19 cellular contexts compared by ENCODE assay signal in genomic region chr7:100864263-100864845, GRCh38. TPM values are rescaled to one million over a fixed set of nuclear protein-coding genes. Genes with fewer than 3 reads are reported as not detected.
A peak's percentile ranks its signal among the peaks of the same experiment; 100 is the strongest.
DNase-seq lines count a peak whose midpoint lies in the region; ATAC-seq, FAIRE-seq and TF ChIP-seq lines count a peak whose summit lies in the region.
"Had no signal": no experiment of that assay in that cellular context is flagged by ENCODE, and none has a peak within 500 bp of the region (broad histone marks: within the 10 kb centered on the region; RNA-seq: fewer than 3 reads in every experiment).

No MANE protein-coding gene starts in this region.

- no peaks in the 10 kb centered on the region for H3K9me3 ChIP-seq in K562 (replicated peaks; ENCODE audit: control insufficient read depth, insufficient read depth, low read depth, low read length)
- H3K9me3 ChIP-seq: BLaER1 treated with 17β-estradiol and CSF1 and Interleukin-3, amounts not matched to agents 10 nM and 100 nM; SJCRH30 had no signal

- no peaks in the 10 kb centered on the region for H4K20me1 ChIP-seq in K562 (replicated peaks; ENCODE audit: control insufficient read depth, insufficient read depth, low read length)

- DNase-seq in activated T-cell treated with anti-CD3 and anti-CD28 coated beads, Interleukin-2, amount 50 U/mL, for 72 hours: no peak
- no peak for DNase-seq in activated T-cell treated with anti-CD3 and anti-CD28 coated beads, Interleukin-2, amount 50 U/mL, for 4 hours
- no peak for DNase-seq in HEK293T (ENCODE audit: extremely low spot score)
- DNase-seq in K562 (ENCODE audit: extremely low read depth in 1 of 4, low spot score in 3 of 4): no peak
- no peak for DNase-seq in progenitor cell of endocrine pancreas (ENCODE audit: low spot score, unreplicated experiment)
- no peak for DNase-seq in activated CD8-positive, alpha-beta memory T cell treated with anti-CD3 and anti-CD28 coated beads, Interleukin-2, amount 10 ng/mL, durations not matched to agents 7 days and 5 days
- no peak for DNase-seq in COR-L47 (lab: John Stamatoyannopoulos, UW)
- DNase-seq: CD8-positive, alpha-beta memory T cell; DND-41; HCEC 1CT; MV-4-11; NCI-H187; NCI-H2227 treated with DMSO at 0.1 percent for 48 hours; NCI-H524 had no signal

- no peak overlapping the region for H3K4me3 Mint-ChIP-seq in activated T-cell treated with anti-CD3 and anti-CD28 coated beads, Interleukin-2, amount 50 U/mL, for 72 hours
- no peak overlapping the region for H3K4me3 Mint-ChIP-seq in activated T-cell treated with anti-CD3 and anti-CD28 coated beads, Interleukin-2, amount 50 U/mL, for 4 hours
- no peak overlapping the region for H3K4me3 Mint-ChIP-seq in progenitor cell of endocrine pancreas (ENCODE audit: low read depth)
- no peak overlapping the region for H3K4me3 Mint-ChIP-seq in activated CD8-positive, alpha-beta memory T cell treated with anti-CD3 and anti-CD28 coated beads, Interleukin-2, amount 10 ng/mL, durations not matched to agents 7 days and 5 days

- no peaks in the 10 kb centered on the region for H3K9me3 Mint-ChIP-seq in activated T-cell treated with anti-CD3 and anti-CD28 coated beads, Interleukin-2, amount 50 U/mL, for 72 hours
- no peaks in the 10 kb centered on the region for H3K9me3 Mint-ChIP-seq in activated T-cell treated with anti-CD3 and anti-CD28 coated beads, Interleukin-2, amount 50 U/mL, for 4 hours
- no peaks in the 10 kb centered on the region for H3K9me3 Mint-ChIP-seq in progenitor cell of endocrine pancreas (ENCODE audit: low read depth)
- H3K9me3 Mint-ChIP-seq in activated CD8-positive, alpha-beta memory T cell treated with anti-CD3 and anti-CD28 coated beads, Interleukin-2, amount 10 ng/mL, durations not matched to agents 7 days and 5 days (ENCODE audit: low read depth): no peaks in the 10 kb centered on the region
- H3K9me3 Mint-ChIP-seq: CD8-positive, alpha-beta memory T cell had no signal

- H3K27me3 Mint-ChIP-seq in activated T-cell treated with anti-CD3 and anti-CD28 coated beads, Interleukin-2, amount 50 U/mL, for 72 hours (ENCODE audit: low read depth): no peaks in the 10 kb centered on the region
- no peaks in the 10 kb centered on the region for H3K27me3 Mint-ChIP-seq in activated T-cell treated with anti-CD3 and anti-CD28 coated beads, Interleukin-2, amount 50 U/mL, for 4 hours (ENCODE audit: low read depth)
- no peaks in the 10 kb centered on the region for H3K27me3 Mint-ChIP-seq in progenitor cell of endocrine pancreas
- no peaks in the 10 kb centered on the region for H3K27me3 Mint-ChIP-seq in activated CD8-positive, alpha-beta memory T cell treated with anti-CD3 and anti-CD28 coated beads, Interleukin-2, amount 10 ng/mL, durations not matched to agents 7 days and 5 days
- H3K27me3 Mint-ChIP-seq: CD8-positive, alpha-beta memory T cell had no signal

- TF ChIP-seq EP300 in K562 (IDR thresholded peaks at IDR 0.05; ENCODE audit: low read length): no peak

- H3K27ac ChIP-seq in K562 (ENCODE audit: extremely low read depth, low read depth, low read length): no peak overlapping the region
- H3K27ac ChIP-seq: KMS-11 had no signal

- in situ Hi-C loops in K562 (cut with MboI): no loop called here

- CTCF ChIA-PET in HEK293T (lab: Yijun Ruan, JAX): interaction anchor here (0.5 kb wide), 1 partner anchor 48 kb away, joined by 6 read pairs; no protein-coding TSS in a partner anchor
- CTCF ChIA-PET in K562 (lab: Yijun Ruan, JAX; ENCODE audit: low intra/inter-chr PET ratio): no interaction called here
- CTCF ChIA-PET in activated CD8-positive, alpha-beta memory T cell treated with anti-CD3 and anti-CD28 coated beads, Interleukin-2, amount 10 ng/mL, durations not matched to agents 7 days and 5 days (lab: Charles Lee): interaction anchor here (0.7 to 3.1 kb wide), 2 partner anchors 13 to 14 kb away, joined by 3 to 14 read pairs; partner anchors contain the start of gene SLC12A9

- ATAC-seq in activated T-cell treated with anti-CD3 and anti-CD28 coated beads, Interleukin-2, amount 50 U/mL, for 72 hours (replicated peaks in 1 of 2): no peak
- no peak for ATAC-seq in activated T-cell treated with anti-CD3 and anti-CD28 coated beads, Interleukin-2, amount 50 U/mL, for 4 hours
- no peak for ATAC-seq in K562
- ATAC-seq in activated CD8-positive, alpha-beta memory T cell treated with anti-CD3 and anti-CD28 coated beads, Interleukin-2, amount 10 ng/mL, durations not matched to agents 7 days and 5 days: no peak
- ATAC-seq in GM21447 (IDR thresholded peaks at IDR 0.05; ENCODE audit: unreplicated experiment): no peak

- FAIRE-seq in K562 (lab: Jason Lieb, UNC): no peak
- FAIRE-seq: G401.6 had no signal

- POLR2A ChIA-PET in HEK293T (lab: Yijun Ruan, JAX): interaction anchor here (1.0 kb wide), 1 partner anchor 11 kb away, joined by 3 read pairs; the partner anchor contains the start of gene SRRT
- POLR2A ChIA-PET in K562 (lab: Yijun Ruan, JAX): interaction anchor here (1.0 kb wide), 1 partner anchor 10 kb away, joined by 3 read pairs; no protein-coding TSS in a partner anchor

- no peak overlapping the region for H3K4me2 ChIP-seq in K562 (ENCODE audit: insufficient read depth, low read length)
- H3K4me2 ChIP-seq: KMS-11 had no signal

- H3K9ac ChIP-seq in K562 (ENCODE audit: insufficient read depth in 1 of 2, low read depth in 2 of 2, low read length in 2 of 2): peak overlapping the region in 1 of 2 experiments; percentile 84; a peak in 2 of 4 replicates
- H3K9ac ChIP-seq: KMS-11 had no signal

- no peak for TF ChIP-seq RAD21 in K562 (CRISPR knock-in tag; conservative IDR thresholded peaks at IDR 0.05 in 1 of 2, IDR thresholded peaks at IDR 0.05 in 1 of 2)

- peaks cover 0 to 10% of the 10 kb centered on the region in 2 donors for H3K36me3 Mint-ChIP-seq in activated T-cell treated with anti-CD3 and anti-CD28 coated beads, Interleukin-2, amount 50 U/mL, for 72 hours (ENCODE audit: insufficient read depth in 2 of 2)
- H3K36me3 Mint-ChIP-seq in activated T-cell treated with anti-CD3 and anti-CD28 coated beads, Interleukin-2, amount 50 U/mL, for 4 hours (ENCODE audit: insufficient read depth): peaks cover 27% of the 10 kb centered on the region
- H3K36me3 Mint-ChIP-seq in progenitor cell of endocrine pancreas (ENCODE audit: insufficient read depth): peaks cover 14% of the 10 kb centered on the region
- H3K36me3 Mint-ChIP-seq in activated CD8-positive, alpha-beta memory T cell treated with anti-CD3 and anti-CD28 coated beads, Interleukin-2, amount 10 ng/mL, durations not matched to agents 7 days and 5 days: peaks cover 17% of the 10 kb centered on the region

- H3K4me1 Mint-ChIP-seq in activated T-cell treated with anti-CD3 and anti-CD28 coated beads, Interleukin-2, amount 50 U/mL, for 72 hours (ENCODE audit: low read depth): peaks cover 20% of the 10 kb centered on the region
- H3K4me1 Mint-ChIP-seq in activated T-cell treated with anti-CD3 and anti-CD28 coated beads, Interleukin-2, amount 50 U/mL, for 4 hours (ENCODE audit: low read depth): peaks cover 14% of the 10 kb centered on the region
- peaks cover 7% of the 10 kb centered on the region for H3K4me1 Mint-ChIP-seq in progenitor cell of endocrine pancreas (ENCODE audit: low read depth)
- H3K4me1 Mint-ChIP-seq in activated CD8-positive, alpha-beta memory T cell treated with anti-CD3 and anti-CD28 coated beads, Interleukin-2, amount 10 ng/mL, durations not matched to agents 7 days and 5 days: peaks cover 19% of the 10 kb centered on the region

- no TSS peak for BruUV-seq in K562 (replicated peaks; lab: Mats Ljungman, UMichigan)

- TF ChIP-seq POLR2A in K562 (conservative IDR thresholded peaks at IDR 0.05): no peak

- intact Hi-C loops in K562 (cut with micrococcal nuclease): no loop called here

- H3K4me1 ChIP-seq in K562 (replicated peaks in 1 of 2; ENCODE audit: control insufficient read depth in 2 of 2, insufficient read depth in 2 of 2, low read length in 2 of 2): peaks cover 18 to 55% of the 10 kb centered on the region in 2 experiments

- peak overlapping the region; percentile 64 for H3K27ac Mint-ChIP-seq in activated T-cell treated with anti-CD3 and anti-CD28 coated beads, Interleukin-2, amount 50 U/mL, for 72 hours
- peak overlapping the region; percentile 45 for H3K27ac Mint-ChIP-seq in progenitor cell of endocrine pancreas
- H3K27ac Mint-ChIP-seq in activated CD8-positive, alpha-beta memory T cell treated with anti-CD3 and anti-CD28 coated beads, Interleukin-2, amount 10 ng/mL, durations not matched to agents 7 days and 5 days: no peak overlapping the region

- peaks cover 28% of the 10 kb centered on the region for H3K79me2 ChIP-seq in K562 (ENCODE audit: control insufficient read depth, insufficient read depth, low read length)

- H3K27me3 ChIP-seq in K562 (ENCODE audit: control insufficient read depth in 2 of 2, insufficient read depth in 2 of 2, low read length in 2 of 2): no peaks in the 10 kb centered on the region; a peak in 1 of 5 replicates
- H3K27me3 ChIP-seq: BLaER1 treated with 17β-estradiol and CSF1 and Interleukin-3, amounts not matched to agents 10 nM and 100 nM; SJCRH30 had no signal

- WGBS in K562 (ENCODE audit: insufficient coverage, low coverage, missing lambda C conversion rate): 76% methylated on average over 12 of the region's 12 CpGs

- no peak for TF ChIP-seq CTCF in K562 (IDR thresholded peaks at IDR 0.05 in 2 of 3, conservative IDR thresholded peaks at IDR 0.05 in 1 of 3; ENCODE audit: insufficient read depth in 2 of 3, low read depth in 1 of 3, low read length in 3 of 3)
- no peak for TF ChIP-seq CTCF in progenitor cell of endocrine pancreas (IDR thresholded peaks at IDR 0.05; ENCODE audit: unreplicated experiment)

- H2AFZ ChIP-seq in K562 (ENCODE audit: low read depth, low read length): no peak overlapping the region

- no peaks in the 10 kb centered on the region for H3K9me1 ChIP-seq in K562 (ENCODE audit: control insufficient read depth, insufficient read depth, low read length)

- H3K4me3 ChIP-seq in K562: no peak overlapping the region
- H3K4me3 ChIP-seq: BLaER1 treated with 17β-estradiol and CSF1 and Interleukin-3, amounts not matched to agents 10 nM and 100 nM; SJCRH30 had no signal

- H3K36me3 ChIP-seq in K562 (ENCODE audit: control insufficient read depth, insufficient read depth, low read length): peaks cover 39% of the 10 kb centered on the region; the same call in 2 of the 3 replicates

RNA-seq across cellular contexts. Expression of gene TRIP6, which starts 2.8 kb away (rescaled TPM):
- total RNA-seq in activated T-cell treated with anti-CD3 and anti-CD28 coated beads, Interleukin-2, amount 50 U/mL, for 72 hours: 10 to 100 TPM; 28.3 to 31.5 TPM
- 10 to 100 TPM; 44.9 to 47.7 (median 45.4) TPM for total RNA-seq in activated T-cell treated with anti-CD3 and anti-CD28 coated beads, Interleukin-2, amount 50 U/mL, for 4 hours
- 66.0 and 118 TPM in 2 replicates for total RNA-seq in K562 (2011; cell fraction: chromatin; rRNA removed; ENCODE audit: low replicate concordance)
- total RNA-seq in K562 (2011; cell fraction: nucleolus; rRNA removed): 92.2 and 99.2 TPM in 2 replicates
- 66.9 and 80.3 TPM in 2 replicates for total RNA-seq in K562 (2011; cell fraction: nucleoplasm; rRNA removed)
- total RNA-seq in K562 (2014; rRNA removed): 104 and 108 TPM in 2 replicates
- 28.3 and 28.9 TPM in 2 replicates for total RNA-seq in K562 (2014; rRNA removed; fragmentation: Illumina TruSeq; extraction: Trizol)
- total RNA-seq in K562 (2015; rRNA removed; fragmentation: Illumina TruSeq; extraction: Trizol): 85.7 and 90.5 TPM in 2 replicates
- total RNA-seq in K562 (2021): 141 and 148 TPM in 2 replicates
- 48.5 and 54.0 TPM in 2 replicates for polyA plus RNA-seq in K562 (2011; rRNA removed)
- 55.2 and 103 TPM in 2 replicates for polyA plus RNA-seq in K562 (2011; cell fraction: cytosol; rRNA removed)
- polyA plus RNA-seq in K562 (2011; cell fraction: nucleus; rRNA removed): 104 and 125 TPM in 2 replicates
- 96.4 and 111 TPM in 2 replicates for polyA plus RNA-seq in K562 (2012)
- polyA plus RNA-seq in K562 (2014; fragmentation: Illumina TruSeq; extraction: Trizol): 35.6 and 78.2 TPM in 2 replicates
- polyA plus RNA-seq in K562 (2014; fragmentation: Nextera tagmentation; extraction: Ambion mirVana): 10 to 100 TPM in 1 of 2 experiments, 1 to 10 TPM in 1; 5.9 to 12.0 TPM
- 103 and 112 TPM in 2 replicates for polyA plus RNA-seq in K562 (2014; rRNA removed)
- polyA minus RNA-seq in K562 (2011; rRNA and poly(A)+ RNA removed): 16.6 and 36.4 TPM in 2 replicates
- 27.3 and 36.2 TPM in 2 replicates for polyA minus RNA-seq in K562 (2011; cell fraction: cytosol; rRNA and poly(A)+ RNA removed)
- 31.2 and 31.5 TPM in 2 replicates for polyA minus RNA-seq in K562 (2011; cell fraction: nucleus; rRNA and poly(A)+ RNA removed)
- 76.9 and 87.0 TPM in 2 replicates for total RNA-seq in progenitor cell of endocrine pancreas
- total RNA-seq in activated CD8-positive, alpha-beta memory T cell treated with anti-CD3 and anti-CD28 coated beads, Interleukin-2, amount 10 ng/mL, durations not matched to agents 7 days and 5 days: 10 to 100 TPM; 38.2 to 39.3 TPM

RNA-seq across cellular contexts. Expression of gene SRRT, which starts 10.5 kb away (rescaled TPM):
- 100 to 1,000 TPM; 140 to 145 TPM for total RNA-seq in activated T-cell treated with anti-CD3 and anti-CD28 coated beads, Interleukin-2, amount 50 U/mL, for 72 hours
- total RNA-seq in activated T-cell treated with anti-CD3 and anti-CD28 coated beads, Interleukin-2, amount 50 U/mL, for 4 hours: 100 to 1,000 TPM; 406 to 450 (median 436) TPM
- total RNA-seq in K562 (2011; cell fraction: chromatin; rRNA removed; ENCODE audit: low replicate concordance): 448 and 751 TPM in 2 replicates
- 282 and 327 TPM in 2 replicates for total RNA-seq in K562 (2011; cell fraction: nucleolus; rRNA removed)
- total RNA-seq in K562 (2011; cell fraction: nucleoplasm; rRNA removed): 310 and 324 TPM in 2 replicates
- 155 and 156 TPM in 2 replicates for total RNA-seq in K562 (2014; rRNA removed)
- total RNA-seq in K562 (2014; rRNA removed; fragmentation: Illumina TruSeq; extraction: Trizol): 51.8 and 71.6 TPM in 2 replicates
- total RNA-seq in K562 (2015; rRNA removed; fragmentation: Illumina TruSeq; extraction: Trizol): 80.6 and 84.4 TPM in 2 replicates
- 238 and 263 TPM in 2 replicates for total RNA-seq in K562 (2021)
- polyA plus RNA-seq in K562 (2011; rRNA removed): 36.5 and 68.2 TPM in 2 replicates
- 31.1 and 47.3 TPM in 2 replicates for polyA plus RNA-seq in K562 (2011; cell fraction: cytosol; rRNA removed)
- 397 and 581 TPM in 2 replicates for polyA plus RNA-seq in K562 (2011; cell fraction: nucleus; rRNA removed)
- polyA plus RNA-seq in K562 (2012): 151 and 218 TPM in 2 replicates
- polyA plus RNA-seq in K562 (2014; fragmentation: Illumina TruSeq; extraction: Trizol): 143 and 145 TPM in 2 replicates
- polyA plus RNA-seq in K562 (2014; fragmentation: Nextera tagmentation; extraction: Ambion mirVana): 10 to 100 TPM; 10.3 to 16.7 TPM
- 140 and 171 TPM in 2 replicates for polyA plus RNA-seq in K562 (2014; rRNA removed)
- polyA minus RNA-seq in K562 (2011; rRNA and poly(A)+ RNA removed): 33.4 and 36.1 TPM in 2 replicates
- 63.2 and 87.3 TPM in 2 replicates for polyA minus RNA-seq in K562 (2011; cell fraction: cytosol; rRNA and poly(A)+ RNA removed)
- 122 and 159 TPM in 2 replicates for polyA minus RNA-seq in K562 (2011; cell fraction: nucleus; rRNA and poly(A)+ RNA removed)
- total RNA-seq in progenitor cell of endocrine pancreas: 293 and 302 TPM in 2 replicates
- 100 to 1,000 TPM; 290 to 312 TPM for total RNA-seq in activated CD8-positive, alpha-beta memory T cell treated with anti-CD3 and anti-CD28 coated beads, Interleukin-2, amount 10 ng/mL, durations not matched to agents 7 days and 5 days

RNA-seq across cellular contexts. Expression of gene SLC12A9, which starts 11.8 kb away (rescaled TPM):
- 10 to 100 TPM; 17.6 to 20.1 TPM for total RNA-seq in activated T-cell treated with anti-CD3 and anti-CD28 coated beads, Interleukin-2, amount 50 U/mL, for 72 hours
- total RNA-seq in activated T-cell treated with anti-CD3 and anti-CD28 coated beads, Interleukin-2, amount 50 U/mL, for 4 hours: 10 to 100 TPM; 22.9 to 31.7 (median 29.6) TPM
- 27.9 and 65.1 TPM in 2 replicates for total RNA-seq in K562 (2011; cell fraction: chromatin; rRNA removed; ENCODE audit: low replicate concordance)
- 41.7 and 43.0 TPM in 2 replicates for total RNA-seq in K562 (2011; cell fraction: nucleolus; rRNA removed)
- 36.7 and 51.5 TPM in 2 replicates for total RNA-seq in K562 (2011; cell fraction: nucleoplasm; rRNA removed)
- 10.7 and 13.8 TPM in 2 replicates for total RNA-seq in K562 (2014; rRNA removed)
- total RNA-seq in K562 (2014; rRNA removed; fragmentation: Illumina TruSeq; extraction: Trizol): 3.3 and 6.1 TPM in 2 replicates
- total RNA-seq in K562 (2015; rRNA removed; fragmentation: Illumina TruSeq; extraction: Trizol): 7.9 and 10.7 TPM in 2 replicates
- total RNA-seq in K562 (2021): 18.7 and 20.2 TPM in 2 replicates
- 8.4 and 10.6 TPM in 2 replicates for polyA plus RNA-seq in K562 (2011; rRNA removed)
- 7.7 and 17.8 TPM in 2 replicates for polyA plus RNA-seq in K562 (2011; cell fraction: cytosol; rRNA removed)
- polyA plus RNA-seq in K562 (2011; cell fraction: nucleus; rRNA removed): 38.4 and 65.5 TPM in 2 replicates
- polyA plus RNA-seq in K562 (2012): 14.9 and 15.6 TPM in 2 replicates
- polyA plus RNA-seq in K562 (2014; fragmentation: Illumina TruSeq; extraction: Trizol): 11.7 and 13.7 TPM in 2 replicates
- polyA plus RNA-seq in K562 (2014; fragmentation: Nextera tagmentation; extraction: Ambion mirVana): under 1 TPM; 0.06 to 0.17 TPM
- 14.6 and 15.6 TPM in 2 replicates for polyA plus RNA-seq in K562 (2014; rRNA removed)
- 3.3 and 4.6 TPM in 2 replicates for polyA minus RNA-seq in K562 (2011; rRNA and poly(A)+ RNA removed)
- polyA minus RNA-seq in K562 (2011; cell fraction: cytosol; rRNA and poly(A)+ RNA removed): 8.4 and 8.9 TPM in 2 replicates
- polyA minus RNA-seq in K562 (2011; cell fraction: nucleus; rRNA and poly(A)+ RNA removed): 5.8 and 7.0 TPM in 2 replicates
- 57.9 and 62.6 TPM in 2 replicates for total RNA-seq in progenitor cell of endocrine pancreas
- total RNA-seq in activated CD8-positive, alpha-beta memory T cell treated with anti-CD3 and anti-CD28 coated beads, Interleukin-2, amount 10 ng/mL, durations not matched to agents 7 days and 5 days: 10 to 100 TPM; 28.6 to 30.1 TPM

RNA-seq across cellular contexts. Expression of gene UFSP1, which starts 25.2 kb away (rescaled TPM):
- under 1 TPM; 0.34 to 0.83 TPM for total RNA-seq in activated T-cell treated with anti-CD3 and anti-CD28 coated beads, Interleukin-2, amount 50 U/mL, for 72 hours
- total RNA-seq in activated T-cell treated with anti-CD3 and anti-CD28 coated beads, Interleukin-2, amount 50 U/mL, for 4 hours: 1 to 10 TPM; 3.7 to 5.1 (median 4.6) TPM
- total RNA-seq in K562 (2011; cell fraction: chromatin; rRNA removed; ENCODE audit: low replicate concordance): 2.3 and 9.4 TPM in 2 replicates
- total RNA-seq in K562 (2011; cell fraction: nucleolus; rRNA removed): 15.4 and 16.7 TPM in 2 replicates
- 6.6 and 8.9 TPM in 2 replicates for total RNA-seq in K562 (2011; cell fraction: nucleoplasm; rRNA removed)
- total RNA-seq in K562 (2014; rRNA removed) (18.8 and 20.9 TPM in 2 replicates), K562 (2014; rRNA removed; fragmentation: Illumina TruSeq; extraction: Trizol) (1.4 and 2.1 TPM in 2 replicates), K562 (2015; rRNA removed; fragmentation: Illumina TruSeq; extraction: Trizol) (3.5 and 3.7 TPM in 2 replicates), K562 (2021) (7.8 and 8.5 TPM in 2 replicates), progenitor cell of endocrine pancreas (2.3 and 3.5 TPM in 2 replicates)
- polyA plus RNA-seq in K562 (2011; rRNA removed) (1.7 and 2.3 TPM in 2 replicates), K562 (2014; fragmentation: Illumina TruSeq; extraction: Trizol) (1.3 and 2.0 TPM in 2 replicates), K562 (2014; fragmentation: Nextera tagmentation; extraction: Ambion mirVana) (under 1 TPM; 0.50 to 0.53 TPM), K562 (2014; rRNA removed) (13.5 and 14.3 TPM in 2 replicates)
- 1.4 and 7.3 TPM in 2 replicates for polyA plus RNA-seq in K562 (2011; cell fraction: cytosol; rRNA removed)
- polyA plus RNA-seq in K562 (2011; cell fraction: nucleus; rRNA removed): 2.0 and 9.3 TPM in 2 replicates
- polyA plus RNA-seq in K562 (2012): 4.0 and 6.4 TPM in 2 replicates
- polyA minus RNA-seq in K562 (2011; rRNA and poly(A)+ RNA removed): 1.4 and 2.4 TPM in 2 replicates
- polyA minus RNA-seq in K562 (2011; cell fraction: cytosol; rRNA and poly(A)+ RNA removed): 3.8 and 6.0 TPM in 2 replicates
- 13.9 and 15.2 TPM in 2 replicates for polyA minus RNA-seq in K562 (2011; cell fraction: nucleus; rRNA and poly(A)+ RNA removed)
- 1 to 10 TPM; 2.3 to 2.7 TPM for total RNA-seq in activated CD8-positive, alpha-beta memory T cell treated with anti-CD3 and anti-CD28 coated beads, Interleukin-2, amount 10 ng/mL, durations not matched to agents 7 days and 5 days

RNA-seq across cellular contexts. Expression of gene ACHE, which starts 31.3 kb away (rescaled TPM):
- under 1 TPM; 0.16 to 0.41 TPM for total RNA-seq in activated T-cell treated with anti-CD3 and anti-CD28 coated beads, Interleukin-2, amount 50 U/mL, for 72 hours
- under 1 TPM; 0.32 to 0.54 (median 0.35) TPM for total RNA-seq in activated T-cell treated with anti-CD3 and anti-CD28 coated beads, Interleukin-2, amount 50 U/mL, for 4 hours
- 9.6 and 34.7 TPM in 2 replicates for total RNA-seq in K562 (2011; cell fraction: chromatin; rRNA removed; ENCODE audit: low replicate concordance)
- total RNA-seq in K562 (2011; cell fraction: nucleolus; rRNA removed): 25.8 and 31.3 TPM in 2 replicates
- 17.1 and 17.3 TPM in 2 replicates for total RNA-seq in K562 (2011; cell fraction: nucleoplasm; rRNA removed)
- total RNA-seq in K562 (2014; rRNA removed): 2.7 and 4.0 TPM in 2 replicates
- total RNA-seq in K562 (2014; rRNA removed; fragmentation: Illumina TruSeq; extraction: Trizol): 0.54 and 0.84 TPM in 2 replicates
- 0.51 and 0.87 TPM in 2 replicates for total RNA-seq in K562 (2015; rRNA removed; fragmentation: Illumina TruSeq; extraction: Trizol)
- total RNA-seq in K562 (2021): 7.5 and 8.8 TPM in 2 replicates
- 2.5 and 2.8 TPM in 2 replicates for polyA plus RNA-seq in K562 (2011; rRNA removed)
- polyA plus RNA-seq in K562 (2011; cell fraction: cytosol; rRNA removed): 1.4 and 6.8 TPM in 2 replicates
- 9.7 and 46.1 TPM in 2 replicates for polyA plus RNA-seq in K562 (2011; cell fraction: nucleus; rRNA removed)
- polyA plus RNA-seq in K562 (2012): 2.2 and 3.3 TPM in 2 replicates
- 1.9 and 4.2 TPM in 2 replicates for polyA plus RNA-seq in K562 (2014; fragmentation: Illumina TruSeq; extraction: Trizol)
- polyA plus RNA-seq in K562 (2014; fragmentation: Nextera tagmentation; extraction: Ambion mirVana): under 1 TPM; 0.04 to 0.06 TPM
- polyA plus RNA-seq in K562 (2014; rRNA removed): 8.0 and 9.3 TPM in 2 replicates
- polyA minus RNA-seq in K562 (2011; rRNA and poly(A)+ RNA removed): 0.21 and 1.3 TPM in 2 replicates
- 1.2 and 5.0 TPM in 2 replicates for polyA minus RNA-seq in K562 (2011; cell fraction: cytosol; rRNA and poly(A)+ RNA removed)
- polyA minus RNA-seq in K562 (2011; cell fraction: nucleus; rRNA and poly(A)+ RNA removed): 3.3 and 3.9 TPM in 2 replicates
- total RNA-seq in progenitor cell of endocrine pancreas: 4.0 and 5.1 TPM in 2 replicates
- total RNA-seq in activated CD8-positive, alpha-beta memory T cell treated with anti-CD3 and anti-CD28 coated beads, Interleukin-2, amount 10 ng/mL, durations not matched to agents 7 days and 5 days: under 1 TPM in 1 of 2 experiments, not detected in 1; 0.23 TPM
